Comparison of ENCODE assay signal across 8 cellular contexts in the genomic region with DNA sequence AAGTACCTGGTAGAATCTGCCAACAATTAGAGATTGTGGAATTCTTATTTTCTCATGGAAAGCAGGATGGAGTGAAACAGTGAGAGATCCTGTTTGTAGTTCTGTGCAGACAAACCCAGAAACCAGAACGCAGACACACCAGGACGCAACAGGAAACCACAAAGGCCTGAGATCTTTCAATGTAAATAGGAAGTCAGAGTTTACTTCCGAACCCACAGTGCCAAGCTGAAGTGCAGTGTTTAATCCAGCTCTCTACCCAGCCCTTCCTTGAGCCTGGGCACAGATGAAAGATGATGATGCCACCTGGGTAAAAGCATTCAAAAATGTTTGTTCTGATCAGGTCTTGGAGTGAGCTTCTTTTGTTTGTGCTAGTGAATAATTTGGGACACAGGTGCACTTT.
DNase-seq lines count a peak whose midpoint lies in the region; ATAC-seq, FAIRE-seq and TF ChIP-seq lines count a peak whose summit lies in the region.

No MANE protein-coding gene starts in this region.

- H2BK120ac ChIP-seq in H1 (replicated peaks; ENCODE audit: low read depth, low read length) = no peak overlapping the region

- H3K79me1 ChIP-seq in H1 (ENCODE audit: low read depth, low read length) = no peaks in the 10 kb centered on the region

- peak; percentile 12 for DNase-seq in activated CD4-positive, alpha-beta T cell treated with anti-CD3 and anti-CD28 coated beads for 48 hours
- DNase-seq in activated CD4-positive, alpha-beta T cell treated with anti-CD3 and anti-CD28 coated beads, Interleukin-2, amount 50 U/mL, for 4 hours = no peak
- DNase-seq in Peyer's patch (peak in 2 of 3 donors; percentile 71 to 79), H1 (ENCODE audit: low read depth in 1 of 2, low spot score in 2 of 2) (no peak), COLO829 (ENCODE audit: low spot score) (no peak), NCI-H2196 treated with DMSO at 0.1 percent for 48 hours (lab: John Stamatoyannopoulos, UW; ENCODE audit: unreplicated experiment) (no peak), DMS114 treated with DMSO at 0.1 percent for 48 hours (lab: John Stamatoyannopoulos, UW; ENCODE audit: unreplicated experiment) (no peak)

- H3K4me1 ChIP-seq in Peyer's patch = peaks cover 0 to 9% (median 3%) of the 10 kb centered on the region in 4 donors
- H3K4me1 ChIP-seq in H1 (replicated peaks in 1 of 4; ENCODE audit: control insufficient read depth in 3 of 4, insufficient read depth in 4 of 4, low read length in 3 of 4) = peaks cover 0 to 7% (median 2%) of the 10 kb centered on the region in 4 experiments; a peak in 2 of 7 replicates

- H2AK5ac ChIP-seq in H1 (ENCODE audit: low read depth, low read length) = no peak overlapping the region

- no peaks in the 10 kb centered on the region for H3K36me3 ChIP-seq in Peyer's patch
- H3K36me3 ChIP-seq in H1 (ENCODE audit: control insufficient read depth in 2 of 4, insufficient read depth in 4 of 4, low read length in 3 of 4) = no peaks in the 10 kb centered on the region

- no peak overlapping the region for H4K5ac ChIP-seq in H1 (ENCODE audit: insufficient read length, low read depth, low read length)

- H4K91ac ChIP-seq in H1 (replicated peaks; ENCODE audit: insufficient read length, low read length) = no peak overlapping the region

- FAIRE-seq in H1 (lab: Jason Lieb, UNC) = no peak

- H3K79me2 ChIP-seq in H1 (ENCODE audit: control insufficient read depth in 1 of 2, insufficient read depth in 2 of 2, low read length in 2 of 2) = no peaks in the 10 kb centered on the region

- WGBS in H1 (ENCODE audit: extremely low coverage in 1 of 2, insufficient coverage in 1 of 2, insufficient read length in 1 of 2, insufficient replicate concordance in 2 of 2, low coverage in 1 of 2, low lambda C conversion rate in 2 of 2, missing lambda C conversion rate in 1 of 2), 2 experiments = 85% methylated on average over 3 of the region's 3 CpGs; no CpG with 5 or more reads in 1 of the 2 experiments

- no peak overlapping the region for H3K18ac ChIP-seq in H1 (ENCODE audit: extremely low read depth, low read length)

- H3K27me3 ChIP-seq in Peyer's patch (no peaks in the 10 kb centered on the region), H1 (replicated peaks in 1 of 4; ENCODE audit: control insufficient read depth in 3 of 4, extremely low read depth in 1 of 4, insufficient read depth in 3 of 4, low read length in 3 of 4) (no peaks in the 10 kb centered on the region)

- no peak overlapping the region for H4K8ac ChIP-seq in H1 (ENCODE audit: extremely low read depth, insufficient read depth, low read length)

- no peak overlapping the region for H2BK15ac ChIP-seq in H1 (ENCODE audit: low read length)

- no peaks in the 10 kb centered on the region for H3K9me3 ChIP-seq in Peyer's patch
- H3K9me3 ChIP-seq in H1 (ENCODE audit: insufficient read depth in 2 of 2, low read depth in 1 of 2, low read length in 1 of 2) = peaks cover 0 to 6% of the 10 kb centered on the region in 2 experiments; a peak in 2 of 4 replicates

- H3K27ac ChIP-seq in Peyer's patch (peak overlapping the region in 1 of 4 donors; percentile 8), H1 (ENCODE audit: low read depth, low read length) (no peak overlapping the region)

- H3K4me3 ChIP-seq in Peyer's patch = no peak overlapping the region
- H3K4me3 ChIP-seq in H1 (ENCODE audit: extremely low read depth in 1 of 4, insufficient read depth in 2 of 4, low read depth in 3 of 4, low read length in 4 of 4) = no peak overlapping the region

- TF ChIP-seq POLR2A in Peyer's patch (IDR thresholded peaks at IDR 0.05) = no peak
- no peak for TF ChIP-seq POLR2A in H1 (IDR thresholded peaks at IDR 0.05; ENCODE audit: control extremely low read depth in 1 of 2, low read depth in 2 of 2, low read length in 2 of 2)

- no peak for TF ChIP-seq RAD21 in H1 (IDR thresholded peaks at IDR 0.05 in 1 of 2, conservative IDR thresholded peaks at IDR 0.05 in 1 of 2; ENCODE audit: low read depth in 2 of 2, low read length in 2 of 2)

- POLR2A ChIA-PET in H1 (lab: Charles Lee; ENCODE audit: partially characterized antibody) = no interaction called here

- no peak for TF ChIP-seq EP300 in H1 (IDR thresholded peaks at IDR 0.05; ENCODE audit: borderline replicate concordance in 1 of 2, low read depth in 2 of 2, low read length in 2 of 2)

- no peak overlapping the region for H3K56ac ChIP-seq in H1 (replicated peaks; ENCODE audit: insufficient read length, low read depth, low read length)

- H3K9ac ChIP-seq in H1 (replicated peaks in 1 of 4; ENCODE audit: extremely low read depth in 1 of 4, low read depth in 3 of 4, low read length in 3 of 4) = no peak overlapping the region

- no peak overlapping the region for H2BK20ac ChIP-seq in H1 (ENCODE audit: low read length)

- no peak overlapping the region for H3K4ac ChIP-seq in H1 (replicated peaks; ENCODE audit: insufficient read length, low read depth, low read length)

- H3K14ac ChIP-seq in H1 (ENCODE audit: insufficient read length) = no peak overlapping the region

- H2AFZ ChIP-seq in H1 (ENCODE audit: low read length) = no peak overlapping the region

- H3K4me2 ChIP-seq in H1 (ENCODE audit: insufficient read depth in 1 of 2, low read depth in 2 of 2, low read length in 2 of 2) = peak overlapping the region in 1 of 2 experiments; percentile 40; a peak in 1 of 4 replicates

- CTCF ChIA-PET in H1 (lab: Charles Lee; ENCODE audit: partially characterized antibody) = interaction anchor here (1.2 to 1.9 kb wide), 3 partner anchors 8 to 18 kb away, joined by 3 to 6 read pairs (median 4); no protein-coding TSS in a partner anchor

- H2BK5ac ChIP-seq in H1 (ENCODE audit: low read depth, low read length) = no peak overlapping the region

- no peaks in the 10 kb centered on the region for H4K20me1 ChIP-seq in H1 (replicated peaks in 1 of 2; ENCODE audit: control insufficient read depth in 1 of 2, insufficient read depth in 2 of 2, low read length in 2 of 2)

- H2BK12ac ChIP-seq in H1 (ENCODE audit: low read depth, low read length) = peak overlapping the region; percentile 35; the same call in 1 of the 2 replicates

- H3K23ac ChIP-seq in H1 (ENCODE audit: insufficient read length) = no peak overlapping the region

- ATAC-seq in HG03066 (IDR thresholded peaks at IDR 0.05; ENCODE audit: low read depth, unreplicated experiment) = peak; percentile 70

- no peak for TF ChIP-seq CTCF in Peyer's patch (IDR thresholded peaks at IDR 0.05)
- TF ChIP-seq CTCF in H1 (IDR thresholded peaks at IDR 0.05; ENCODE audit: control extremely low read depth in 1 of 3, insufficient read depth in 1 of 3, low read depth in 1 of 3, low read length in 3 of 3) = no peak

- H3K23me2 ChIP-seq in H1 (ENCODE audit: low read depth, low read length) = no peaks in the 10 kb centered on the region; the same call in 1 of the 2 replicates

TF ChIP-seq in H1, 55 proteins besides CTCF, POLR2A, EP300 and RAD21:
- no peak for TF ChIP-seq HDAC2 (IDR thresholded peaks at IDR 0.05; ENCODE audit: borderline replicate concordance in 1 of 2, low read depth in 2 of 2, low read length in 2 of 2)
- no peak for TF ChIP-seq RXRA (IDR thresholded peaks at IDR 0.05; ENCODE audit: insufficient read depth, low read depth, low read length)
- no peak for TF ChIP-seq SRF (IDR thresholded peaks at IDR 0.05; ENCODE audit: low read depth, low read length)
- TF ChIP-seq, protein P1, sequence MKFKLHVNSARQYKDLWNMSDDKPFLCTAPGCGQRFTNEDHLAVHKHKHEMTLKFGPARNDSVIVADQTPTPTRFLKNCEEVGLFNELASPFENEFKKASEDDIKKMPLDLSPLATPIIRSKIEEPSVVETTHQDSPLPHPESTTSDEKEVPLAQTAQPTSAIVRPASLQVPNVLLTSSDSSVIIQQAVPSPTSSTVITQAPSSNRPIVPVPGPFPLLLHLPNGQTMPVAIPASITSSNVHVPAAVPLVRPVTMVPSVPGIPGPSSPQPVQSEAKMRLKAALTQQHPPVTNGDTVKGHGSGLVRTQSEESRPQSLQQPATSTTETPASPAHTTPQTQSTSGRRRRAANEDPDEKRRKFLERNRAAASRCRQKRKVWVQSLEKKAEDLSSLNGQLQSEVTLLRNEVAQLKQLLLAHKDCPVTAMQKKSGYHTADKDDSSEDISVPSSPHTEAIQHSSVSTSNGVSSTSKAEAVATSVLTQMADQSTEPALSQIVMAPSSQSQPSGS (IDR thresholded peaks at IDR 0.05; ENCODE audit: low read length) = no peak
- no peak for TF ChIP-seq YY1 (IDR thresholded peaks at IDR 0.05; ENCODE audit: low read depth, low read length)
- no peak for TF ChIP-seq NRF1 (IDR thresholded peaks at IDR 0.05; ENCODE audit: low read depth, low read length)
- TF ChIP-seq CTBP2 (IDR thresholded peaks at IDR 0.05; ENCODE audit: borderline replicate concordance, insufficient read depth, insufficient read length, low read length) = no peak
- TF ChIP-seq NANOG (IDR thresholded peaks at IDR 0.05; ENCODE audit: insufficient read depth, low read depth, low read length, poor library complexity, severe bottlenecking) = no peak
- TF ChIP-seq CHD1 (IDR thresholded peaks at IDR 0.05; ENCODE audit: low read depth, low read length) = no peak
- TF ChIP-seq HDAC6 (IDR thresholded peaks at IDR 0.05; ENCODE audit: low read depth, low read length) = no peak
- no peak for TF ChIP-seq TCF12 (IDR thresholded peaks at IDR 0.05; ENCODE audit: low read depth, low read length)
- no peak for TF ChIP-seq SIX5 (IDR thresholded peaks at IDR 0.05; ENCODE audit: low read depth, low read length)
- TF ChIP-seq RNF2 (IDR thresholded peaks at IDR 0.05; ENCODE audit: borderline replicate concordance, low read depth, low read length, missing control alignments, poor library complexity, severe bottlenecking) = no peak
- no peak for TF ChIP-seq GTF2F1 (IDR thresholded peaks at IDR 0.05; ENCODE audit: borderline replicate concordance, low read depth, low read length)
- no peak for TF ChIP-seq CEBPB (IDR thresholded peaks at IDR 0.05; ENCODE audit: low read depth, low read length)
- TF ChIP-seq RBBP5 (IDR thresholded peaks at IDR 0.05; ENCODE audit: borderline replicate concordance, low read depth, low read length) = no peak
- TF ChIP-seq EGR1 (IDR thresholded peaks at IDR 0.05; ENCODE audit: borderline replicate concordance, low read depth, low read length) = no peak
TF ChIP-seq in H1: peak in this region for 0.

Comparison
In these comparisons a context has a peak if more than half of its experiments do, and no peak if none do; other contexts are left out.
1. DNase-seq: peak in activated CD4-positive, alpha-beta T cell treated with anti-CD3 and anti-CD28 coated beads for 48 hours (single experiment) and Peyer's patch (2 of 3); none in activated CD4-positive, alpha-beta T cell treated with anti-CD3 and anti-CD28 coated beads, Interleukin-2, amount 50 U/mL, for 4 hours (0 of 2), H1 (0 of 2), COLO829 (single experiment), NCI-H2196 treated with DMSO at 0.1 percent for 48 hours (single experiment) and DMS114 treated with DMSO at 0.1 percent for 48 hours (single experiment).